1 cellular context compared by ENCODE assay signal in the genomic region with DNA sequence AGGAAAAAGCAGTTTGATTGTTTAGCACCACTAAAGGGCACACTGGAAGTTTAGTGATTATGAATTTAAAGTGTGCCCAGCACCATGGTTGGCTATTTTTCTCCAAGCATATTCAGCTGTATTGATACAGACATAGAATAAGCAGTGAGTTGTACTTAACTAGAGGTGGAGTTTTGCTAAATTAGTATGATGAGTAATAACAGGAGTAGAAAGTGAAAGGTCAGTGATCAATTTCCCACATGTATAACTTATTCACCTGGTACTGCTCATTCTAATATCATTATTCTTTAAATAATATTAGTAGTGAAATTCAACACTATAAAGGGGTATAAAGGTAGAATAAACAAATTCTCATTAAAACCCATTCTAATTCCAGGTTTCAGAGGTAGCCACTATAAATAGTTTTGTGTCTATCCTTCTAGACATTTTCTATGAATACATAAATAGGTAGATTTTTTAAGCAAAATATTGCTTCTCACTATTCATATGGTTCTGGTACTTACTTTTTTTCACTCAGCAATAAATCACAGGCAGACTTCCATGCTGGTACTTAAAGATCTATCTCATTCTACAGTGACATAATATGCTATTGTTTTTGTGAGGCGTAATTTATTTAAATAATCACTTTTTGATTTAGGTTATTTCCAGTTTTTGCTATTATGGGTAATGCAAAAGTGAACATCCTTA.
TF ChIP-seq lines count a peak whose summit lies in the region.

No MANE protein-coding gene starts in this region.

TF ChIP-seq in WTC11, 78 proteins besides CTCF, POLR2A, EP300 and RAD21 (continued from another document):
- TF ChIP-seq, protein P1, sequence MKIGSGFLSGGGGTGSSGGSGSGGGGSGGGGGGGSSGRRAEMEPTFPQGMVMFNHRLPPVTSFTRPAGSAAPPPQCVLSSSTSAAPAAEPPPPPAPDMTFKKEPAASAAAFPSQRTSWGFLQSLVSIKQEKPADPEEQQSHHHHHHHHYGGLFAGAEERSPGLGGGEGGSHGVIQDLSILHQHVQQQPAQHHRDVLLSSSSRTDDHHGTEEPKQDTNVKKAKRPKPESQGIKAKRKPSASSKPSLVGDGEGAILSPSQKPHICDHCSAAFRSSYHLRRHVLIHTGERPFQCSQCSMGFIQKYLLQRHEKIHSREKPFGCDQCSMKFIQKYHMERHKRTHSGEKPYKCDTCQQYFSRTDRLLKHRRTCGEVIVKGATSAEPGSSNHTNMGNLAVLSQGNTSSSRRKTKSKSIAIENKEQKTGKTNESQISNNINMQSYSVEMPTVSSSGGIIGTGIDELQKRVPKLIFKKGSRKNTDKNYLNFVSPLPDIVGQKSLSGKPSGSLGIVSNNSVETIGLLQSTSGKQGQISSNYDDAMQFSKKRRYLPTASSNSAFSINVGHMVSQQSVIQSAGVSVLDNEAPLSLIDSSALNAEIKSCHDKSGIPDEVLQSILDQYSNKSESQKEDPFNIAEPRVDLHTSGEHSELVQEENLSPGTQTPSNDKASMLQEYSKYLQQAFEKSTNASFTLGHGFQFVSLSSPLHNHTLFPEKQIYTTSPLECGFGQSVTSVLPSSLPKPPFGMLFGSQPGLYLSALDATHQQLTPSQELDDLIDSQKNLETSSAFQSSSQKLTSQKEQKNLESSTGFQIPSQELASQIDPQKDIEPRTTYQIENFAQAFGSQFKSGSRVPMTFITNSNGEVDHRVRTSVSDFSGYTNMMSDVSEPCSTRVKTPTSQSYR (CRISPR knock-in tag; IDR thresholded peaks at IDR 0.05): no peak
- no peak for TF ChIP-seq NR1H2 (CRISPR knock-in tag; IDR thresholded peaks at IDR 0.05)
